In genomic region chr10:121302541-121303180, GRCh38 we compare ENCODE assay signal across 14 cellular contexts.
"Had no signal": no experiment of that assay in that cellular context is flagged by ENCODE, and none has a peak within 500 bp of the region (broad histone marks: within the 10 kb centered on the region; RNA-seq: fewer than 3 reads in every experiment).

No MANE protein-coding gene starts in this region.

- H3K36me3 ChIP-seq: ascending aorta, left ventricle myocardium inferior, tibial artery, vagina had no signal

- ATAC-seq: T-helper 17 cell had no signal

- H3K9me3 ChIP-seq: ascending aorta, left ventricle myocardium inferior, tibial artery, vagina had no signal

- DNase-seq: activated B cell treated with CpG ODN at 0.5 μM for 24 hours; activated CD4-positive, alpha-beta T cell treated with anti-CD3 and anti-CD28 coated beads, Interleukin-2, amount 10 ng/mL, durations not matched to agents 24 days and 14 days; activated naive CD4-positive, alpha-beta T cell; central memory CD4-positive, alpha-beta T cell; cortex of kidney; effector memory CD4-positive, alpha-beta T cell; left ventricle myocardium inferior; mesenchymal stem cell; nephron progenitor cell; T-helper 17 cell; tibial artery had no signal

- H3K27me3 ChIP-seq: tibial artery, vagina had no signal

- H3K4me3 ChIP-seq: ascending aorta, left ventricle myocardium inferior, skin epidermis, tibial artery, vagina had no signal

- H3K27ac ChIP-seq: ascending aorta, left ventricle myocardium inferior, tibial artery, vagina had no signal

- H3K4me1 ChIP-seq: ascending aorta, left ventricle myocardium inferior, tibial artery, vagina had no signal
